9 cellular contexts compared by ENCODE assay signal in genomic region chr15:34437687-34438086, GRCh38. TPM values are rescaled to one million over a fixed set of nuclear protein-coding genes. Genes with fewer than 3 reads are reported as not detected.
DNase-seq lines count a peak whose midpoint lies in the region; ATAC-seq, FAIRE-seq and TF ChIP-seq lines count a peak whose summit lies in the region.
"Had no signal": no experiment of that assay in that cellular context is flagged by ENCODE, and none has a peak within 500 bp of the region (broad histone marks: within the 10 kb centered on the region; RNA-seq: fewer than 3 reads in every experiment).

GOLGA8A (minus strand) TSS chr15:34437808; CDS start chr15:34389691, 48,117 bp downstream.

- ATAC-seq in GM12878 (peak; percentile 68), HG02884 (IDR thresholded peaks at IDR 0.05; ENCODE audit: unreplicated experiment) (no peak)

- peaks cover 30% of the 10 kb centered on the region for H3K36me3 Mint-ChIP-seq in T-helper 2 cell treated with Interferon-gamma antibody and Interleukin-4, amounts not matched to agents 5 μg/mL and 100 μg/mL, for 36 hours (ENCODE audit: low read depth)

- 2% methylated on average over 23 to 26 of the region's 33 CpGs for WGBS in GM23248 (ENCODE audit: low coverage in 1 of 2, low lambda C conversion rate in 2 of 2, missing lambda C conversion rate in 2 of 2), 2 experiments
- 1% methylated on average over 33 of the region's 33 CpGs for WGBS in GM12878 (ENCODE audit: insufficient coverage, insufficient replicate concordance, low lambda C conversion rate, missing lambda C conversion rate)

- RAD21 ChIA-PET in GM12878 (lab: Charles Lee; ENCODE audit: unreplicated experiment), result interaction anchor here (1.0 to 2.4 kb wide), 2 partner anchors 70 to 150 kb away, joined by 4 to 6 read pairs; partner anchors contain the start of gene LPCAT4

- no peaks in the 10 kb centered on the region for H3K9me3 Mint-ChIP-seq in T-helper 2 cell treated with Interferon-gamma antibody and Interleukin-4, amounts not matched to agents 5 μg/mL and 100 μg/mL, for 36 hours

- intact Hi-C loops in GM12878 (cut with micrococcal nuclease; ENCODE audit: unreplicated experiment), result no loop called here

- H3K4me1 Mint-ChIP-seq in T-helper 2 cell treated with Interferon-gamma antibody and Interleukin-4, amounts not matched to agents 5 μg/mL and 100 μg/mL, for 36 hours (ENCODE audit: low read depth), result peaks cover 23% of the 10 kb centered on the region

- peaks cover 15% of the 10 kb centered on the region for H3K27me3 Mint-ChIP-seq in T-helper 2 cell treated with Interferon-gamma antibody and Interleukin-4, amounts not matched to agents 5 μg/mL and 100 μg/mL, for 36 hours (ENCODE audit: low read depth)

- H4K20me1 ChIP-seq in GM23248 (ENCODE audit: insufficient read depth) (no peaks in the 10 kb centered on the region), GM12878 (ENCODE audit: control insufficient read depth, insufficient read depth) (no peaks in the 10 kb centered on the region)

- peak within 1 kb of the TSS; percentile 90 for H3K4me3 ChIP-seq in GM23248
- H3K4me3 ChIP-seq in GM12878, result peak within 1 kb of the TSS; percentile 97
- peak within 1 kb of the TSS; percentile 67 for H3K4me3 ChIP-seq in iPS-18a (ENCODE audit: low read length)
- H3K4me3 ChIP-seq in skeletal muscle satellite cell (ENCODE audit: low read length), result peak within 1 kb of the TSS; percentile 75

- H2AFZ ChIP-seq in GM23248, result peak within 1 kb of the TSS; percentile 86
- peak within 1 kb of the TSS; percentile 94 for H2AFZ ChIP-seq in GM12878 (ENCODE audit: control insufficient read depth, low read depth, low read length)

- no peaks in the 10 kb centered on the region for H3K9me3 ChIP-seq in GM23248 (ENCODE audit: low read depth)
- no peaks in the 10 kb centered on the region for H3K9me3 ChIP-seq in GM12878 (replicated peaks; ENCODE audit: control insufficient read depth, insufficient read depth, low read length)
- H3K9me3 ChIP-seq in iPS-18a (ENCODE audit: control insufficient read depth, low read depth, low read length), result no peaks in the 10 kb centered on the region
- no peaks in the 10 kb centered on the region for H3K9me3 ChIP-seq in skeletal muscle satellite cell (replicated peaks; ENCODE audit: low read length)

- CTCF ChIA-PET in GM12878 (lab: Yijun Ruan, JAX), result interaction anchor here (1.1 kb wide), 1 partner anchor 70 kb away, joined by 3 read pairs; the partner anchor contains the start of gene LPCAT4

- TF ChIP-seq RAD21 in GM12878 (IDR thresholded peaks at IDR 0.05; ENCODE audit: insufficient read depth, low read depth, low read length), result no peak

- peak; percentile 47 for FAIRE-seq in GM12878 (lab: Jason Lieb, UNC)
- FAIRE-seq: islet of Langerhans had no signal

- no peaks in the 10 kb centered on the region for H3K9me2 ChIP-seq in GM23248 (ENCODE audit: insufficient read depth)

- H3K4me2 ChIP-seq in GM23248 (ENCODE audit: unreplicated experiment) (peak within 1 kb of the TSS; percentile 93), GM12878 (ENCODE audit: control insufficient read depth, insufficient read depth) (peak within 1 kb of the TSS; percentile 81), skeletal muscle satellite cell (ENCODE audit: low read length) (peak within 1 kb of the TSS; percentile 93)

- DNase-seq in DMS 273 (lab: John Stamatoyannopoulos, UW; ENCODE audit: unreplicated experiment) (peak; percentile 91), GM23248 (peak; percentile 85), MV-4-11 (lab: John Stamatoyannopoulos, UW) (peak; percentile 7), GM12878 (ENCODE audit: low read depth, low spot score) (peak; percentile 74)
- DNase-seq in T-helper 2 cell treated with Interferon-gamma antibody and Interleukin-4, amounts not matched to agents 5 μg/mL and 100 μg/mL, for 36 hours (ENCODE audit: low spot score), result peak; percentile 82

- H3K9ac ChIP-seq in GM23248 (peak within 1 kb of the TSS; percentile 73), GM12878 (ENCODE audit: control insufficient read depth, insufficient read depth, low read length) (peak within 1 kb of the TSS; percentile 77), iPS-18a (ENCODE audit: low read length) (peak within 1 kb of the TSS; percentile 39), skeletal muscle satellite cell (ENCODE audit: low read depth, low read length) (peak within 1 kb of the TSS; percentile 74)

- H3K79me2 ChIP-seq in GM23248 (ENCODE audit: insufficient read depth) (peaks cover 22% of the 10 kb centered on the region), GM12878 (ENCODE audit: control insufficient read depth, insufficient read depth, low read length) (peaks cover 39% of the 10 kb centered on the region)

- in situ Hi-C loops in GM23248 (cut with MboI), result no loop called here
- in situ Hi-C loops in GM12878 (cut with MboI), result no loop called here

- SMC1A ChIA-PET in GM12878 (lab: Charles Lee; ENCODE audit: uncharacterized antibody, unreplicated experiment), result no interaction called here

- TF ChIP-seq EP300 in GM12878 (IDR thresholded peaks at IDR 0.05; ENCODE audit: borderline replicate concordance in 1 of 2, control insufficient read depth in 1 of 2, low read depth in 2 of 2, low read length in 2 of 2), result no peak

- H3K27ac Mint-ChIP-seq in T-helper 2 cell treated with Interferon-gamma antibody and Interleukin-4, amounts not matched to agents 5 μg/mL and 100 μg/mL, for 36 hours, result peak within 1 kb of the TSS; percentile 96

- POLR2A ChIA-PET in GM12878 (lab: Charles Lee), result no interaction called here

- no peak for TF ChIP-seq CTCF in GM12878 (IDR thresholded peaks at IDR 0.05 in 2 of 3, conservative IDR thresholded peaks at IDR 0.05 in 1 of 3; ENCODE audit: control insufficient read depth in 2 of 3, extremely low read depth in 1 of 3, insufficient read depth in 1 of 3, low read depth in 3 of 3, low read length in 3 of 3)

- H3K27ac ChIP-seq in GM23248, result peak within 1 kb of the TSS; percentile 17; the same call in 1 of the 2 replicates
- H3K27ac ChIP-seq in GM12878 (ENCODE audit: control insufficient read depth, insufficient read depth), result peak within 1 kb of the TSS; percentile 44
- no peak within 1 kb of the TSS for H3K27ac ChIP-seq in iPS-18a (ENCODE audit: low read length)

- 0 out of 2 replicates have a peak, but pooled peaks cover 1% of the 10 kb centered on the region for H3K36me3 ChIP-seq in GM23248 (ENCODE audit: low read depth)
- H3K36me3 ChIP-seq in GM12878 (ENCODE audit: control insufficient read depth in 2 of 2, insufficient read depth in 2 of 2, low read length in 1 of 2), result no peaks in the 10 kb centered on the region; a peak in 1 of 4 replicates
- H3K36me3 ChIP-seq in iPS-18a (ENCODE audit: control insufficient read depth, low read depth, low read length), result no peaks in the 10 kb centered on the region
- H3K36me3 ChIP-seq in skeletal muscle satellite cell (ENCODE audit: insufficient read depth, low read length), result no peaks in the 10 kb centered on the region

- TF ChIP-seq POLR2A in GM12878 (IDR thresholded peaks at IDR 0.05; ENCODE audit: low read depth, low read length), result peak; percentile 78

- H3F3A ChIP-seq in GM23248 (ENCODE audit: insufficient read depth), result no peaks in the 10 kb centered on the region

- H3K27me3 ChIP-seq in GM23248 (replicated peaks; ENCODE audit: insufficient read depth), result no peaks in the 10 kb centered on the region
- H3K27me3 ChIP-seq in GM12878 (replicated peaks in 1 of 2; ENCODE audit: control insufficient read depth in 2 of 2, insufficient read depth in 2 of 2, low read length in 1 of 2), result no peaks in the 10 kb centered on the region
- peaks cover 33% of the 10 kb centered on the region for H3K27me3 ChIP-seq in iPS-18a (ENCODE audit: control insufficient read depth, insufficient read depth, low read length)
- H3K27me3 ChIP-seq in skeletal muscle satellite cell (ENCODE audit: control insufficient read depth, insufficient read depth, low read length), result no peaks in the 10 kb centered on the region

- peaks cover 7% of the 10 kb centered on the region; the same call in 1 of the 2 replicates for H3K4me1 ChIP-seq in GM23248 (ENCODE audit: insufficient read depth)
- H3K4me1 ChIP-seq in GM12878 (ENCODE audit: control insufficient read depth, insufficient read depth, low read length), result peaks cover 4% of the 10 kb centered on the region; the same call in 1 of the 2 replicates
- H3K4me1 ChIP-seq in iPS-18a (ENCODE audit: control insufficient read depth, low read depth, low read length), result no peaks in the 10 kb centered on the region
- H3K4me1 ChIP-seq in skeletal muscle satellite cell (ENCODE audit: control insufficient read depth, insufficient read depth, low read length), result peaks cover 7% of the 10 kb centered on the region

- BruUV-seq in GM12878 (replicated peaks; lab: Mats Ljungman, UMichigan), result no TSS peak

- peak within 1 kb of the TSS; percentile 91 for H3K4me3 Mint-ChIP-seq in T-helper 2 cell treated with Interferon-gamma antibody and Interleukin-4, amounts not matched to agents 5 μg/mL and 100 μg/mL, for 36 hours

TF ChIP-seq in GM12878, 131 proteins besides CTCF, POLR2A, EP300 and RAD21 (continues in another document):
- TF ChIP-seq BRCA1 (IDR thresholded peaks at IDR 0.05; ENCODE audit: low read depth, low read length) (no peak), NR2C1 (IDR thresholded peaks at IDR 0.05) (no peak), ZZZ3 (IDR thresholded peaks at IDR 0.05; ENCODE audit: control insufficient read depth, insufficient read length, low read depth) (no peak), IKZF2 (IDR thresholded peaks at IDR 0.05) (no peak)

RNA-seq across cellular contexts. Expression of gene GOLGA8A, which starts in this region (rescaled TPM):
- total RNA-seq in GM23248 (2014; rRNA removed; shearing (Covaris generic)), result 22.5 and 57.4 TPM in 2 replicates
- polyA plus RNA-seq in GM23248 (2016; fragmentation: Nextera tagmentation; extraction: Ambion mirVana) (8.1 and 14.5 TPM in 2 replicates), GM12878 (2011; rRNA removed) (96.8 and 151 TPM in 2 replicates), GM12878 (2014; fragmentation: Illumina TruSeq; extraction: Trizol) (84.0 and 86.5 TPM in 2 replicates), GM12878 (2014; fragmentation: Nextera tagmentation; extraction: Ambion mirVana) (10 to 100 TPM; 14.5 to 21.8 TPM), GM12878 (2014; rRNA removed) (117 and 132 TPM in 2 replicates), GM12878 (2016; fragmentation: Nextera tagmentation; extraction: Ambion mirVana) (10 to 100 TPM; 22.4 to 22.6 TPM)
- 431 and 446 TPM in 2 replicates for total RNA-seq in GM12878 (2013; cell fraction: nucleolus; rRNA removed)
- total RNA-seq in GM12878 (2014; rRNA removed) (40.7 and 42.9 TPM in 2 replicates), GM12878 (2014; rRNA removed; fragmentation: Illumina TruSeq; extraction: Trizol) (55.4 and 56.0 TPM in 2 replicates), GM12878 (2021) (67.0 and 80.5 TPM in 2 replicates)
- polyA plus RNA-seq in GM12878 (2011; ENCODE audit: low read depth), result 242 TPM
- 27.9 and 31.3 TPM in 2 replicates for polyA plus RNA-seq in GM12878 (2011; cell fraction: cytosol; rRNA removed)
- polyA plus RNA-seq in GM12878 (2011; cell fraction: nucleus; rRNA removed), result 440 and 533 TPM in 2 replicates
- 252 and 271 TPM in 2 replicates for polyA plus RNA-seq in GM12878 (2012)
- 10.4 and 13.5 TPM in 2 replicates for polyA minus RNA-seq in GM12878 (2011; rRNA and poly(A)+ RNA removed)
- polyA minus RNA-seq in GM12878 (2011; cell fraction: cytosol; rRNA and poly(A)+ RNA removed), result 8.0 and 8.8 TPM in 2 replicates
- polyA minus RNA-seq in GM12878 (2011; cell fraction: nucleus; rRNA and poly(A)+ RNA removed), result 30.3 and 41.0 TPM in 2 replicates
- total RNA-seq in skeletal muscle satellite cell (2012; rRNA removed), result 10.1 and 23.4 TPM in 2 replicates

Comparison
In these comparisons a context has a peak if more than half of its experiments do, and no peak if none do; other contexts are left out.
1. DNase-seq: peak in every context shown above with its lines; median percentile 91 in DMS 273; 85 in GM23248; 82 in T-helper 2 cell treated with Interferon-gamma antibody and Interleukin-4, amounts not matched to agents 5 μg/mL and 100 μg/mL, for 36 hours; 74 in GM12878; 7 in MV-4-11.